ENCODE assay signal across 12 cellular contexts in the genomic region with DNA sequence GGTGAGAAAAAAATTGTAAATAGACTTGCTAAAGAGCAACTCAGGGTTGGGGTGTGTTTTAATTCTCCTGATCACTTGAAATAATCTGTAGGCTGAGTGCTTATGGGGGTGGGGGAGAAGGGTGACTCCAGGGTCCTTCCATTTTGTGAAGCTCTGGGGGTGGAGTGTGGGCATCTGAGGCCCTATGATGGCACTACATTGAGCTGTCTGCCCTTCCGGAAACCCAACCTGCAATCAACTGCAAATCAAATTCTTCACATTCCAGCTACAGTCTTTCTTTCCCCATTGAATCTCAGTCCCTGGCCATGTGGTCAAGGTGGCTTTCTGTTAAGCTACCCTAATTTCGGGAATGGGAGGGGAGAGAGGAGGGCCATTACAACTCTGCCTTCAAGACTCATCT. TPM values are rescaled to one million over a fixed set of nuclear protein-coding genes. Genes with fewer than 3 reads are reported as not detected.
DNase-seq lines count a peak whose midpoint lies in the region; TF ChIP-seq lines count a peak whose summit lies in the region.
"Had no signal": no experiment of that assay in that cellular context is flagged by ENCODE, and none has a peak within 500 bp of the region (broad histone marks: within the 10 kb centered on the region; RNA-seq: fewer than 3 reads in every experiment).

No MANE protein-coding gene starts in this region.

- H3K4me3 Mint-ChIP-seq in activated naive CD4-positive, alpha-beta T cell treated with anti-CD3 and anti-CD28 coated beads for 36 hours = no peak overlapping the region
- H3K4me3 Mint-ChIP-seq in osteocyte (ENCODE audit: unreplicated experiment) = no peak overlapping the region

- no peak overlapping the region for H2AFZ ChIP-seq in PC-9

- intact Hi-C loops in activated naive CD4-positive, alpha-beta T cell treated with anti-CD3 and anti-CD28 coated beads for 36 hours (cut with micrococcal nuclease) = loop anchor here (10.0 kb wide), 1 partner anchor 507 kb away; no protein-coding TSS in a partner anchor
- intact Hi-C loops in PC-9 (cut with micrococcal nuclease; ENCODE audit: unreplicated experiment) = loop anchor here (2.0 kb wide), 1 partner anchor 63 kb away; the partner anchor contains the start of gene WIPF2

- DNase-seq in activated naive CD4-positive, alpha-beta T cell treated with anti-CD3 and anti-CD28 coated beads for 36 hours = no peak
- DNase-seq in activated naive CD4-positive, alpha-beta T cell treated with Interleukin-2 at 50 U/mL for 16 hours = no peak
- DNase-seq in PC-9 (peak in 1 of 2 experiments; percentile 40), choroid plexus epithelial cell (ENCODE audit: low read depth) (peak; percentile 7), renal cortical epithelial cell (ENCODE audit: low read depth) (peak; percentile 47), DMS53 treated with DMSO at 0.1 percent for 48 hours (lab: John Stamatoyannopoulos, UW; ENCODE audit: unreplicated experiment) (no peak), osteocyte (ENCODE audit: extremely low spot score, unreplicated experiment) (no peak), D341Med (ENCODE audit: low spot score) (no peak)
- DNase-seq: activated CD8-positive, alpha-beta memory T cell treated with anti-CD3 and anti-CD28 coated beads, Interleukin-2, amount 50 U/mL, for 48 hours; anterior cingulate cortex; NCI-H1105 treated with DMSO at 0.1 percent for 48 hours had no signal

- no peaks in the 10 kb centered on the region for H3K9me3 Mint-ChIP-seq in activated naive CD4-positive, alpha-beta T cell treated with anti-CD3 and anti-CD28 coated beads for 36 hours
- no peaks in the 10 kb centered on the region for H3K9me3 Mint-ChIP-seq in osteocyte (ENCODE audit: unreplicated experiment)

- CTCF ChIA-PET in activated naive CD4-positive, alpha-beta T cell treated with anti-CD3 and anti-CD28 coated beads for 36 hours (lab: Charles Lee) = interaction anchor here (0.5 to 0.8 kb wide), 3 partner anchors 76 to 170 kb away, joined by 3 to 5 read pairs (median 4); no protein-coding TSS in a partner anchor
- CTCF ChIA-PET in PC-9 (lab: Charles Lee) = interaction anchor here (0.7 kb wide), 1 partner anchor 62 kb away, joined by 6 read pairs; the partner anchor contains the start of gene WIPF2

- H3K27me3 ChIP-seq in PC-9 (ENCODE audit: insufficient read depth, low read depth) = no peaks in the 10 kb centered on the region

- H3K27me3 Mint-ChIP-seq in activated naive CD4-positive, alpha-beta T cell treated with anti-CD3 and anti-CD28 coated beads for 36 hours (ENCODE audit: low read depth) = no peaks in the 10 kb centered on the region
- no peaks in the 10 kb centered on the region for H3K27me3 Mint-ChIP-seq in osteocyte (ENCODE audit: unreplicated experiment)

- H3K4me2 ChIP-seq in PC-9 = no peak overlapping the region

- peaks cover 53% of the 10 kb centered on the region for H3K4me1 ChIP-seq in PC-9 (replicated peaks; ENCODE audit: insufficient read depth)

- peaks cover 11% of the 10 kb centered on the region for H3K36me3 Mint-ChIP-seq in activated naive CD4-positive, alpha-beta T cell treated with anti-CD3 and anti-CD28 coated beads for 36 hours (ENCODE audit: low read depth)
- peaks cover 41% of the 10 kb centered on the region for H3K36me3 Mint-ChIP-seq in osteocyte (ENCODE audit: unreplicated experiment)

- peak overlapping the region; percentile 97 for H3K27ac ChIP-seq in PC-9

- H3K9me3 ChIP-seq in PC-9 (ENCODE audit: insufficient read depth, low read depth) = no peaks in the 10 kb centered on the region

- H3K9me2 ChIP-seq in PC-9 (ENCODE audit: insufficient read depth) = no peaks in the 10 kb centered on the region

- H3K4me3 ChIP-seq in PC-9 (no peak overlapping the region), choroid plexus epithelial cell (ENCODE audit: low read depth, low read length) (no peak overlapping the region)
- H3K4me3 ChIP-seq: lung had no signal

- peaks cover 55% of the 10 kb centered on the region for H3F3A ChIP-seq in PC-9 (ENCODE audit: insufficient read depth, low read depth)

- H3K27ac Mint-ChIP-seq in activated naive CD4-positive, alpha-beta T cell treated with anti-CD3 and anti-CD28 coated beads for 36 hours = peak overlapping the region; percentile 21
- no peak overlapping the region for H3K27ac Mint-ChIP-seq in osteocyte (ENCODE audit: unreplicated experiment)

- no TSS peak for BruUV-seq in PC-9 (replicated peaks; lab: Mats Ljungman, UMichigan)

- POLR2A ChIA-PET in PC-9 (lab: Charles Lee; ENCODE audit: unreplicated experiment) = interaction anchor here (0.6 kb wide), 2 partner anchors 64 to 1267 kb away, joined by 3 to 4 read pairs; no protein-coding TSS in a partner anchor

- H3K36me3 ChIP-seq in PC-9 (ENCODE audit: low read depth) = 0 out of 2 replicates have a peak, but pooled peaks cover 6% of the 10 kb centered on the region

- H4K20me1 ChIP-seq in PC-9 (ENCODE audit: insufficient read depth) = no peaks in the 10 kb centered on the region

- H3K4me1 Mint-ChIP-seq in activated naive CD4-positive, alpha-beta T cell treated with anti-CD3 and anti-CD28 coated beads for 36 hours (ENCODE audit: low read depth) = peaks cover 26% of the 10 kb centered on the region
- H3K4me1 Mint-ChIP-seq in osteocyte (ENCODE audit: unreplicated experiment) = peaks cover 28% of the 10 kb centered on the region

- H3K79me2 ChIP-seq in PC-9 (ENCODE audit: low read depth) = peaks cover 8% of the 10 kb centered on the region; the same call in 1 of the 2 replicates

- TF ChIP-seq CTCF in PC-9 (conservative IDR thresholded peaks at IDR 0.05) (no peak), choroid plexus epithelial cell (conservative IDR thresholded peaks at IDR 0.05; ENCODE audit: low read depth, low read length) (no peak), osteocyte (IDR thresholded peaks at IDR 0.05) (no peak)

RNA-seq across cellular contexts. Expression of gene CDC6, which starts 6.0 kb away (rescaled TPM):
- 10 to 100 TPM; 86.5 to 90.4 TPM for total RNA-seq in activated naive CD4-positive, alpha-beta T cell treated with anti-CD3 and anti-CD28 coated beads for 36 hours
- total RNA-seq in PC-9 (2021) = 37.8 and 44.9 TPM in 2 replicates
- 2.6 and 19.1 TPM in 2 replicates for total RNA-seq in renal cortical epithelial cell
- total RNA-seq in osteocyte = 6.7 and 10.8 TPM in 2 replicates

RNA-seq across cellular contexts. Expression of gene RARA, which starts 27.3 kb away (rescaled TPM):
- 10 to 100 TPM; 16.9 to 18.5 TPM for total RNA-seq in activated naive CD4-positive, alpha-beta T cell treated with anti-CD3 and anti-CD28 coated beads for 36 hours
- total RNA-seq in PC-9 (2021) (21.5 and 21.8 TPM in 2 replicates), renal cortical epithelial cell (3.5 and 18.5 TPM in 2 replicates), osteocyte (62.6 and 65.2 TPM in 2 replicates)

Comparison
In these comparisons a context has a peak if more than half of its experiments do, and no peak if none do; other contexts are left out.
1. DNase-seq: peak in choroid plexus epithelial cell (single experiment) and renal cortical epithelial cell (single experiment); none in activated naive CD4-positive, alpha-beta T cell treated with anti-CD3 and anti-CD28 coated beads for 36 hours (single experiment), activated naive CD4-positive, alpha-beta T cell treated with Interleukin-2 at 50 U/mL for 16 hours (single experiment), DMS53 treated with DMSO at 0.1 percent for 48 hours (single experiment), osteocyte (single experiment) and D341Med (single experiment).